Comparison of ENCODE assay signal across 10 cellular contexts in the genomic region with DNA sequence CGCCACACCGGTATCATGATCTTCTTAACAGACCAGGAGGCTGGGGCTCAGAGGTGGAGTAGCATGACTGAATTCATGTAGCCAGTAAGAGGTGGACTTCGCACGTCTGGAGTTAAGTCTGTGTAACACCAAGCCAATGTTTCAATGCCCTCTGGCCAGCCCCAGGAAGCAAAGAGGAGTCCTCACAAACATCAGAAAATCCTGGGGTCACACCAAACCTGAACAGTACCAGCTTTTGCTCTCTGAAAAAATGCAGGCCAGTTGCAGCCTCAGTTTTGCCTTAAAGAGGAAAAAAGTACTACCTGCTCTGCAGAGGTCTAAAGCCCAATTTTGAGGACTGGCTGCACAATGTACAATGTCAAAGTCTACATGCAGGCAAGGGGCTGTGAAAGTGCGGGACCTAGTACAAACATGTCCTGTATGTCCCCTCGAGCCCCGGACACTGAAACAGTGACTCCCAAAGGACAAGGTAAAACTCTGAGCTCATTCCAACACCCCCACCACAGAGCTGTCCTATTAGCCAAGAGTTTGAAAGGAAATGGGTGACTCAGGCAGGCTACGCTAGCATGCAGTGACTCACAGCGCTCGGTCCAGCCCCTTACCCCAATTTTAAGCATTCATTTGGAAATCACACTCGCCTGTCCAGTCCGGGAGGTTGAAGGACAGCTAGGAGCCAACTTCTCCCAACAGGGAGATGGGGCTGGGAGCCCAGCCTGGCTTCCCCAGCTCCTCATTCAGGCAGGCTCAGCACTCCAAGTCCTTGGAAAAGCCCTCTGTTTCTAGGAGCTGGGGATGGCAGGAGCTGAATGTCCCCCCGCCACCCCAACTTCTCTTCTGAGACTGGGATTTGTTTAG. TPM values are rescaled to one million over a fixed set of nuclear protein-coding genes. Genes with fewer than 3 reads are reported as not detected.
DNase-seq lines count a peak whose midpoint lies in the region; ATAC-seq, FAIRE-seq and TF ChIP-seq lines count a peak whose summit lies in the region.
"Had no signal": no experiment of that assay in that cellular context is flagged by ENCODE, and none has a peak within 500 bp of the region (broad histone marks: within the 10 kb centered on the region; RNA-seq: fewer than 3 reads in every experiment).

No MANE protein-coding gene starts in this region.

- no peak for ATAC-seq in GM19035 (IDR thresholded peaks at IDR 0.05; ENCODE audit: unreplicated experiment)

- H4K20me1 ChIP-seq in osteoblast (ENCODE audit: insufficient read depth, low read length) = peaks cover 55% of the 10 kb centered on the region
- no peaks in the 10 kb centered on the region for H4K20me1 ChIP-seq in MM.1S (ENCODE audit: insufficient read depth, low read length)

- peak overlapping the region; percentile 15 to 87 (median 80) for H3K4me3 ChIP-seq in esophagus squamous epithelium
- H3K4me3 ChIP-seq in osteoblast (ENCODE audit: insufficient read depth, low read length) = peak overlapping the region; percentile 90
- H3K4me3 ChIP-seq in MM.1S (ENCODE audit: low read length) = no peak overlapping the region

- H3K27me3 ChIP-seq in esophagus squamous epithelium (peaks cover 0 to 5% (median 0%) of the 10 kb centered on the region in 4 donors), osteoblast (ENCODE audit: insufficient read depth, low read length) (no peaks in the 10 kb centered on the region), MM.1S (replicated peaks; ENCODE audit: insufficient read depth, low read length) (peaks cover 8% of the 10 kb centered on the region; the same call in 1 of the 2 replicates)

- no peaks in the 10 kb centered on the region for H3K9me2 ChIP-seq in MM.1S (replicated peaks; ENCODE audit: insufficient read depth, low read length)

- 8 to 37% methylated on average over 4 to 9 of the region's 13 CpGs for WGBS in esophagus squamous epithelium, 2 donors

- H3K79me2 ChIP-seq in osteoblast (ENCODE audit: insufficient read depth, low read length) = peaks cover 91% of the 10 kb centered on the region
- peaks cover 4% of the 10 kb centered on the region; the same call in 1 of the 2 replicates for H3K79me2 ChIP-seq in MM.1S (ENCODE audit: low read length)

- peaks cover 0 to 5% (median 0%) of the 10 kb centered on the region in 3 donors for H3K36me3 ChIP-seq in esophagus squamous epithelium
- H3K36me3 ChIP-seq in osteoblast (ENCODE audit: insufficient read depth, low read length) = peaks cover 53% of the 10 kb centered on the region
- H3K36me3 ChIP-seq in MM.1S (replicated peaks; ENCODE audit: insufficient read depth, low read length) = no peaks in the 10 kb centered on the region

- peak in 2 of 4 donors; percentile 25 to 60 for TF ChIP-seq POLR2A in esophagus squamous epithelium (IDR thresholded peaks at IDR 0.05)

- H3K4me2 ChIP-seq in osteoblast (ENCODE audit: insufficient read depth, low read length) (peak overlapping the region; percentile 91), MM.1S (ENCODE audit: low read depth, low read length) (no peak overlapping the region)

- peaks cover 12% of the 10 kb centered on the region for H3K36me3 Mint-ChIP-seq in T-helper 1 cell treated with Interleukin-12 subunit alpha and Interleukin-12 subunit beta and Interleukin-4 antibody, amounts not matched to agents 30 μg/mL and 1 μg/mL, for 36 hours (ENCODE audit: low read depth)

- no peak overlapping the region for H2AFZ ChIP-seq in osteoblast (ENCODE audit: low read length)
- H2AFZ ChIP-seq in MM.1S (ENCODE audit: low read length) = no peak overlapping the region

- no peak for DNase-seq in T-helper 1 cell
- peak; percentile 89 for DNase-seq in RCC 7860 (ENCODE audit: low spot score)
- no peak for DNase-seq in esophagus squamous epithelium (lab: John Stamatoyannopoulos, UW)
- DNase-seq in osteoblast (ENCODE audit: insufficient read length, low spot score, missing footprints) = peak; percentile 91
- DNase-seq in MM.1S = no peak
- DNase-seq in HEK293T (ENCODE audit: extremely low spot score) = no peak

- H3K4me1 Mint-ChIP-seq in T-helper 1 cell treated with Interleukin-12 subunit alpha and Interleukin-12 subunit beta and Interleukin-4 antibody, amounts not matched to agents 30 μg/mL and 1 μg/mL, for 36 hours (ENCODE audit: low read depth) = peaks cover 61% of the 10 kb centered on the region

- POLR2A ChIA-PET in HEK293T (lab: Yijun Ruan, JAX) = interaction anchor here (1.0 to 1.4 kb wide), 5 partner anchors 9 to 93 kb away, joined by 3 to 7 read pairs (median 4); a partner anchor contains a TSS

- no peaks in the 10 kb centered on the region for H3K9me3 ChIP-seq in esophagus squamous epithelium
- H3K9me3 ChIP-seq in osteoblast (ENCODE audit: low read depth, low read length) = no peaks in the 10 kb centered on the region
- H3K9me3 ChIP-seq in MM.1S (replicated peaks; ENCODE audit: insufficient read depth, low read length) = no peaks in the 10 kb centered on the region

- H3K9me3 Mint-ChIP-seq in T-helper 1 cell treated with Interleukin-12 subunit alpha and Interleukin-12 subunit beta and Interleukin-4 antibody, amounts not matched to agents 30 μg/mL and 1 μg/mL, for 36 hours = no peaks in the 10 kb centered on the region

- peak overlapping the region; percentile 45 for H3K27ac Mint-ChIP-seq in T-helper 1 cell treated with Interleukin-12 subunit alpha and Interleukin-12 subunit beta and Interleukin-4 antibody, amounts not matched to agents 30 μg/mL and 1 μg/mL, for 36 hours

- no peaks in the 10 kb centered on the region for H3K27me3 Mint-ChIP-seq in T-helper 1 cell treated with Interleukin-12 subunit alpha and Interleukin-12 subunit beta and Interleukin-4 antibody, amounts not matched to agents 30 μg/mL and 1 μg/mL, for 36 hours (ENCODE audit: low read depth)

- CTCF ChIA-PET in HEK293T (lab: Yijun Ruan, JAX) = interaction anchor here (0.6 to 1.0 kb wide), 2 partner anchors 25 to 733 kb away, joined by 3 read pairs; no protein-coding TSS in a partner anchor

- TF ChIP-seq CTCF in esophagus squamous epithelium (IDR thresholded peaks at IDR 0.05) = no peak
- TF ChIP-seq CTCF in osteoblast (IDR thresholded peaks at IDR 0.05; ENCODE audit: extremely low read depth, low read depth, low read length) = no peak
- no peak for TF ChIP-seq CTCF in MM.1S (IDR thresholded peaks at IDR 0.05; ENCODE audit: low read length)

- H3K4me3 Mint-ChIP-seq in T-helper 1 cell treated with Interleukin-12 subunit alpha and Interleukin-12 subunit beta and Interleukin-4 antibody, amounts not matched to agents 30 μg/mL and 1 μg/mL, for 36 hours = peak overlapping the region; percentile 48

- H3K4me1 ChIP-seq in esophagus squamous epithelium = peaks cover 73 to 96% (median 80%) of the 10 kb centered on the region in 3 donors
- peaks cover 79% of the 10 kb centered on the region for H3K4me1 ChIP-seq in osteoblast (ENCODE audit: insufficient read depth, low read length)
- peaks cover 24% of the 10 kb centered on the region for H3K4me1 ChIP-seq in MM.1S (ENCODE audit: low read length)

- peaks cover 5% of the 10 kb centered on the region; the same call in 1 of the 2 replicates for H3F3A ChIP-seq in MM.1S (ENCODE audit: insufficient read depth, low read length)

- H3K9ac ChIP-seq in MM.1S (ENCODE audit: low read length) = no peak overlapping the region

- H3K27ac ChIP-seq in esophagus squamous epithelium (peak overlapping the region; percentile 90 to 98 (median 94)), osteoblast (ENCODE audit: low read depth, low read length) (peak overlapping the region; percentile 100), MM.1S (ENCODE audit: low read length) (no peak overlapping the region)

- intact Hi-C loops in esophagus squamous epithelium (cut with DNase I) = no loop called here

- peak; percentile 85 for FAIRE-seq in RCC 7860 (lab: Jason Lieb, UNC)
- FAIRE-seq: G401.6 had no signal

TF ChIP-seq in HEK293T, 16 proteins besides CTCF, POLR2A, EP300 and RAD21:
- TF ChIP-seq CTBP1 (IDR thresholded peaks at IDR 0.05; ENCODE audit: borderline replicate concordance) (no peak), FOXK2 (IDR thresholded peaks at IDR 0.05) (no peak), SP1 (IDR thresholded peaks at IDR 0.05) (no peak), SUZ12 (IDR thresholded peaks at IDR 0.05) (no peak), FOXM1 (IDR thresholded peaks at IDR 0.05; ENCODE audit: borderline replicate concordance) (no peak), TARDBP (IDR thresholded peaks at IDR 0.05) (no peak), NFRKB (IDR thresholded peaks at IDR 0.05) (no peak), HDGF (IDR thresholded peaks at IDR 0.05; ENCODE audit: borderline replicate concordance) (no peak), ELF4 (IDR thresholded peaks at IDR 0.05) (no peak), ARNT (IDR thresholded peaks at IDR 0.05) (no peak), BHLHE40 (IDR thresholded peaks at IDR 0.05; ENCODE audit: borderline replicate concordance) (no peak), ZNF384 (IDR thresholded peaks at IDR 0.05) (no peak)
- TF ChIP-seq, protein P1, sequence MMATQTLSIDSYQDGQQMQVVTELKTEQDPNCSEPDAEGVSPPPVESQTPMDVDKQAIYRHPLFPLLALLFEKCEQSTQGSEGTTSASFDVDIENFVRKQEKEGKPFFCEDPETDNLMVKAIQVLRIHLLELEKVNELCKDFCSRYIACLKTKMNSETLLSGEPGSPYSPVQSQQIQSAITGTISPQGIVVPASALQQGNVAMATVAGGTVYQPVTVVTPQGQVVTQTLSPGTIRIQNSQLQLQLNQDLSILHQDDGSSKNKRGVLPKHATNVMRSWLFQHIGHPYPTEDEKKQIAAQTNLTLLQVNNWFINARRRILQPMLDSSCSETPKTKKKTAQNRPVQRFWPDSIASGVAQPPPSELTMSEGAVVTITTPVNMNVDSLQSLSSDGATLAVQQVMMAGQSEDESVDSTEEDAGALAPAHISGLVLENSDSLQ (IDR thresholded peaks at IDR 0.05) = no peak

RNA-seq across cellular contexts. Expression of a gene that starts 4.1 kb away (rescaled TPM):
- 100 to 1,000 TPM in 3 of 4 donors, 10 to 100 TPM in 1; 88.1 to 174 (median 120) TPM for total RNA-seq in esophagus squamous epithelium
- total RNA-seq in osteoblast = 182 and 267 TPM in 2 replicates

RNA-seq across cellular contexts. Expression of a gene that starts 18.9 kb away (rescaled TPM):
- total RNA-seq in esophagus squamous epithelium = 10 to 100 TPM; 22.3 to 32.4 (median 27.0) TPM
- 26.5 and 31.8 TPM in 2 replicates for total RNA-seq in osteoblast

RNA-seq across cellular contexts. Expression of a gene that starts 34.0 kb away (rescaled TPM):
- total RNA-seq in esophagus squamous epithelium (not detected), osteoblast (not detected in 2 replicates)

RNA-seq across cellular contexts. Expression of a gene that starts 36.0 kb away (rescaled TPM):
- total RNA-seq in esophagus squamous epithelium = under 1 TPM in 2 of 4 donors, not detected in 2; 0.09 to 0.68 TPM
- under 0.01 TPM in 1 of 2 replicates, not detected in the other for total RNA-seq in osteoblast

RNA-seq across cellular contexts. Expression of a gene that starts 37.5 kb away (rescaled TPM):
- total RNA-seq in esophagus squamous epithelium = not detected
- not detected in 2 replicates for total RNA-seq in osteoblast
- total RNA-seq: activated CD8-positive, alpha-beta memory T cell treated with anti-CD3 and anti-CD28 coated beads for 36 hours had no signal

Comparison
In these comparisons a context has a peak if more than half of its experiments do, and no peak if none do; other contexts are left out.
1. DNase-seq: peak in RCC 7860 (single experiment) and osteoblast (single experiment); none in T-helper 1 cell (0 of 5), esophagus squamous epithelium (single experiment), MM.1S (single experiment) and HEK293T (single experiment).